ENCODE assay signal across 9 cellular contexts in the genomic region with DNA sequence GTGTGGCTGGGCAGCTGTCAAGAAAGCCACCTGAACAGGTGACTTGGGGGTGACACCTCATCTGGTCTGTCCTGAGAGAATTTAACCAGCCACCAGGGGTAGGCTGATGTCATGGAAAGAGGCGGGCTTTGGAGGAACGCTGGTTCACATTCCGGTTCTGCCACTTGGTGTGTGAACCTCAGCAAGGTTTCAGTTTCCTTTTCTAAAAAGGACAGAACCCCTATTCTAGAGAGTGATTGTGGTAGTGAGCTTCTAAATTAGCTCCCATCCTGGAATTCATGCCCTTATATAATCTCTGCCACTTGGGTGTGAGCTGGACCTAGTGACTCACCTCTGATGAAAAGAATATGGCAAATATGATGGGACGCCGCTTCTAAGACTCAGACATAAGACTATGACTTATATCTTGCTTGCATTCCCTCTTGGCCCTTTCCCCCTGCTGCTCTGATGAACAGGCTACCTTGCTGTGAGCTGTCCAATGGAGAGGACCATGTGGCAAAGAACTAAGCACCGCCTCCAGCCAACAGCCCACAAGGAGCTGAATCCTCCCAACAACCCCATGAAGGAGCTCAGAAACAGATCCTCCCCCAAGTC.
A peak's percentile ranks its signal among the peaks of the same experiment; 100 is the strongest.
DNase-seq lines count a peak whose midpoint lies in the region; ATAC-seq and TF ChIP-seq lines count a peak whose summit lies in the region.
"Had no signal": no experiment of that assay in that cellular context is flagged by ENCODE, and none has a peak within 500 bp of the region (broad histone marks: within the 10 kb centered on the region; RNA-seq: fewer than 3 reads in every experiment).

No MANE protein-coding gene starts in this region.

- TF ChIP-seq CTCF in hepatocyte (IDR thresholded peaks at IDR 0.05; ENCODE audit: poor library complexity): no peak
- no peak for TF ChIP-seq CTCF in SK-N-SH (IDR thresholded peaks at IDR 0.05)

- no peak overlapping the region for H3K4me2 ChIP-seq in hepatocyte
- H3K4me2 ChIP-seq in SK-N-SH: no peak overlapping the region

- DNase-seq in GM19238 (ENCODE audit: insufficient read length, low spot score): peak; percentile 72
- peak; percentile 25 to 38 for DNase-seq in activated CD4-positive, alpha-beta T cell treated with anti-CD3 and anti-CD28 coated beads for 24 hours (ENCODE audit: low read depth in 2 of 2)
- peak; percentile 31 for DNase-seq in hepatocyte (ENCODE audit: low spot score)
- peak; percentile 59 for DNase-seq in ureter (ENCODE audit: low spot score)
- DNase-seq in NCI-H2081 treated with DMSO at 0.1 percent for 48 hours (lab: John Stamatoyannopoulos, UW): no peak
- no peak for DNase-seq in SK-N-SH
- no peak for DNase-seq in SKM-1 (lab: John Stamatoyannopoulos, UW; ENCODE audit: unreplicated experiment)

- no peaks in the 10 kb centered on the region for H4K20me1 ChIP-seq in hepatocyte (ENCODE audit: insufficient read depth, poor library complexity, severe bottlenecking)
- no peaks in the 10 kb centered on the region for H4K20me1 ChIP-seq in SK-N-SH (ENCODE audit: insufficient read depth)

- H3F3A ChIP-seq in SK-N-SH (replicated peaks; ENCODE audit: insufficient read depth): no peaks in the 10 kb centered on the region

- no peaks in the 10 kb centered on the region for H3K9me2 ChIP-seq in hepatocyte (replicated peaks; ENCODE audit: insufficient read depth)
- H3K9me2 ChIP-seq in SK-N-SH: no peaks in the 10 kb centered on the region

- no peak for TF ChIP-seq RAD21 in SK-N-SH (IDR thresholded peaks at IDR 0.05; ENCODE audit: low read length)

- no peak for TF ChIP-seq EP300 in SK-N-SH (IDR thresholded peaks at IDR 0.05; ENCODE audit: borderline replicate concordance in 1 of 2, low read depth in 1 of 2, low read length in 1 of 2)

- H3K4me3 ChIP-seq in hepatocyte (no peak overlapping the region), SK-N-SH (ENCODE audit: low read depth in 2 of 2, low read length in 1 of 2) (peak overlapping the region in 1 of 2 experiments; percentile 13; a peak in 1 of 4 replicates)
- H3K4me3 ChIP-seq: SJSA1 had no signal

- H3K36me3 ChIP-seq in hepatocyte (replicated peaks; ENCODE audit: insufficient read depth, low read depth) (no peaks in the 10 kb centered on the region), SK-N-SH (replicated peaks in 1 of 2; ENCODE audit: control insufficient read depth in 1 of 2, insufficient read depth in 2 of 2, low read length in 1 of 2) (no peaks in the 10 kb centered on the region)
- H3K36me3 ChIP-seq: SJSA1 had no signal

- H2AFZ ChIP-seq in hepatocyte: no peak overlapping the region
- no peak overlapping the region for H2AFZ ChIP-seq in SK-N-SH (ENCODE audit: low read depth)

- ATAC-seq in HG02981 (IDR thresholded peaks at IDR 0.05; ENCODE audit: unreplicated experiment): peak; percentile 94

- no peaks in the 10 kb centered on the region for H3K4me1 ChIP-seq in hepatocyte (ENCODE audit: insufficient read depth)
- H3K4me1 ChIP-seq in SK-N-SH (ENCODE audit: control insufficient read depth in 1 of 2, insufficient read depth in 2 of 2, low read depth in 1 of 2, low read length in 1 of 2): no peaks in the 10 kb centered on the region
- H3K4me1 ChIP-seq: SJSA1 had no signal

- WGBS in hepatocyte (ENCODE audit: low lambda C conversion rate, missing lambda C conversion rate): 71% methylated on average over 6 of the region's 6 CpGs
- WGBS in SK-N-SH (ENCODE audit: low lambda C conversion rate): 49% methylated on average over 3 of the region's 6 CpGs

- no peaks in the 10 kb centered on the region for H3K79me2 ChIP-seq in hepatocyte
- H3K79me2 ChIP-seq in SK-N-SH (ENCODE audit: insufficient read depth): no peaks in the 10 kb centered on the region

- H3K27ac ChIP-seq in hepatocyte: no peak overlapping the region
- H3K27ac ChIP-seq in SK-N-SH (ENCODE audit: low read depth in 2 of 2, low read length in 1 of 2): no peak overlapping the region
- H3K27ac ChIP-seq: SJSA1 had no signal

- CTCF ChIA-PET in SK-N-SH (lab: Yijun Ruan, JAX): no interaction called here

- H3K9me3 ChIP-seq in hepatocyte (ENCODE audit: low read depth) (no peaks in the 10 kb centered on the region), SK-N-SH (no peaks in the 10 kb centered on the region)
- H3K9me3 ChIP-seq: SJSA1 had no signal

- POLR2A ChIA-PET in SK-N-SH (lab: Yijun Ruan, JAX): no interaction called here

- H3K9ac ChIP-seq in SK-N-SH: no peak overlapping the region

- peaks cover 12% of the 10 kb centered on the region for H3K27me3 ChIP-seq in hepatocyte
- peaks cover 13% of the 10 kb centered on the region; the same call in 1 of the 2 replicates for H3K27me3 ChIP-seq in SK-N-SH (ENCODE audit: insufficient read depth)
- H3K27me3 ChIP-seq: SJSA1 had no signal

TF ChIP-seq in SK-N-SH, 30 proteins besides CTCF, POLR2A, EP300 and RAD21:
- TF ChIP-seq GABPA (IDR thresholded peaks at IDR 0.05; ENCODE audit: low read depth): no peak
- TF ChIP-seq REST (IDR thresholded peaks at IDR 0.05; ENCODE audit: low read depth, low read length): no peak
- no peak for TF ChIP-seq EZH2phosphoT487 (IDR thresholded peaks at IDR 0.05; ENCODE audit: borderline replicate concordance, low read depth)
- TF ChIP-seq TCF12 (IDR thresholded peaks at IDR 0.05): no peak
- TF ChIP-seq, protein P1, sequence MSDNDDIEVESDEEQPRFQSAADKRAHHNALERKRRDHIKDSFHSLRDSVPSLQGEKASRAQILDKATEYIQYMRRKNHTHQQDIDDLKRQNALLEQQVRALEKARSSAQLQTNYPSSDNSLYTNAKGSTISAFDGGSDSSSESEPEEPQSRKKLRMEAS (IDR thresholded peaks at IDR 0.05; ENCODE audit: low read depth): no peak
- TF ChIP-seq ZBTB33 (IDR thresholded peaks at IDR 0.05; ENCODE audit: borderline replicate concordance, low read depth): no peak
- no peak for TF ChIP-seq CHD2 (IDR thresholded peaks at IDR 0.05; ENCODE audit: low read length, partially characterized antibody)
- no peak for TF ChIP-seq MXI1 (IDR thresholded peaks at IDR 0.05; ENCODE audit: low read depth, low read length)
- TF ChIP-seq YY1 (IDR thresholded peaks at IDR 0.05; ENCODE audit: low read depth): no peak
- no peak for TF ChIP-seq FOXM1 (IDR thresholded peaks at IDR 0.05; ENCODE audit: low read depth)
- TF ChIP-seq RFX5 (IDR thresholded peaks at IDR 0.05; ENCODE audit: low read length): no peak

Comparison
In these comparisons a context has a peak if more than half of its experiments do, and no peak if none do; other contexts are left out.
1. DNase-seq: peak in GM19238 (single experiment), activated CD4-positive, alpha-beta T cell treated with anti-CD3 and anti-CD28 coated beads for 24 hours (2 of 2), hepatocyte (single experiment) and ureter (single experiment); none in NCI-H2081 treated with DMSO at 0.1 percent for 48 hours (single experiment), SK-N-SH (single experiment) and SKM-1 (single experiment).